ENCODE assay signal across 14 cellular contexts in the genomic region with DNA sequence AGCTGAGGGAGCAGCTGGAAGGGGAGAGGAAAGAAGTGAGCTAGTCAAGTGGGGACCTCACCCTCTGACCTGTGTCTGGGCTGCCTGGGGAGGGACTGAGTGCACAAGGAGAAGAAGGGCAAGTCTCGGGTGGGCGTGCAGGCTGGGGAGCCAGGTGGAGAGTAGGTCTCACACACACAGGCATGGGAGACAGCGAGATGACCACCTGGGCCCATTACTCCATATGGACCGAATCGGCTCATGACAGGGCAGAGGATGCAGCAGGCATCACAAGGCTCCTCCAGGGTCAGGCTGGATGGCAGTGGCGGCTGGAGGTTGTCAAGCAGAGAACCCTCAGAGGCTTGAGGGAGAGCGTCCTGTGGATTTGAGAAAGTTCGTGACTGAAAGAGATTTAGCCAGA.
DNase-seq lines count a peak whose midpoint lies in the region; ATAC-seq lines count a peak whose summit lies in the region.
"Had no signal": no experiment of that assay in that cellular context is flagged by ENCODE, and none has a peak within 500 bp of the region (broad histone marks: within the 10 kb centered on the region; RNA-seq: fewer than 3 reads in every experiment).

No MANE protein-coding gene starts in this region.

- POLR2A ChIA-PET in activated naive CD8-positive, alpha-beta T cell treated with anti-CD3 and anti-CD28 coated beads, Interleukin-2, amount 10 ng/mL, durations not matched to agents 7 days and 5 days (lab: Charles Lee) = no interaction called here

- intact Hi-C loops in posterior vena cava (cut with DNase I) = no loop called here

- H3K9me3 Mint-ChIP-seq in activated naive CD8-positive, alpha-beta T cell treated with anti-CD3 and anti-CD28 coated beads, Interleukin-2, amount 10 ng/mL, durations not matched to agents 7 days and 5 days = no peaks in the 10 kb centered on the region
- H3K9me3 Mint-ChIP-seq in activated naive CD8-positive, alpha-beta T cell treated with anti-CD3 and anti-CD28 coated beads, Interleukin-2, amount 50 U/mL, for 24 hours = no peaks in the 10 kb centered on the region
- H3K9me3 Mint-ChIP-seq: HFFc6 had no signal

- no peak for ATAC-seq in activated naive CD8-positive, alpha-beta T cell treated with anti-CD3 and anti-CD28 coated beads, Interleukin-2, amount 10 ng/mL, durations not matched to agents 7 days and 5 days (ENCODE audit: low read depth)
- ATAC-seq in activated naive CD8-positive, alpha-beta T cell treated with anti-CD3 and anti-CD28 coated beads, Interleukin-2, amount 50 U/mL, for 24 hours = no peak

- peaks cover 17% of the 10 kb centered on the region for H3K36me3 Mint-ChIP-seq in activated naive CD8-positive, alpha-beta T cell treated with anti-CD3 and anti-CD28 coated beads, Interleukin-2, amount 10 ng/mL, durations not matched to agents 7 days and 5 days
- H3K36me3 Mint-ChIP-seq in activated naive CD8-positive, alpha-beta T cell treated with anti-CD3 and anti-CD28 coated beads, Interleukin-2, amount 50 U/mL, for 24 hours (ENCODE audit: low read depth) = peaks cover 42% of the 10 kb centered on the region

- H3K4me3 Mint-ChIP-seq in activated naive CD8-positive, alpha-beta T cell treated with anti-CD3 and anti-CD28 coated beads, Interleukin-2, amount 10 ng/mL, durations not matched to agents 7 days and 5 days = no peak overlapping the region
- H3K4me3 Mint-ChIP-seq in activated naive CD8-positive, alpha-beta T cell treated with anti-CD3 and anti-CD28 coated beads, Interleukin-2, amount 50 U/mL, for 24 hours = no peak overlapping the region
- H3K4me3 Mint-ChIP-seq: CD4-positive, CD25-positive, alpha-beta regulatory T cell; HFFc6 had no signal

- no peak for DNase-seq in activated naive CD8-positive, alpha-beta T cell treated with anti-CD3 and anti-CD28 coated beads, Interleukin-2, amount 10 ng/mL, durations not matched to agents 7 days and 5 days
- DNase-seq in activated naive CD8-positive, alpha-beta T cell treated with anti-CD3 and anti-CD28 coated beads, Interleukin-2, amount 50 U/mL, for 24 hours = no peak
- peak; percentile 30 for DNase-seq in mesenteric fat pad (ENCODE audit: low spot score)
- peak; percentile 75 for DNase-seq in posterior vena cava (ENCODE audit: low spot score)
- DNase-seq in NCI-H2171 treated with DMSO at 0.1 percent for 48 hours (lab: John Stamatoyannopoulos, UW) = no peak
- DNase-seq in glomerular visceral epithelial cell (ENCODE audit: extremely low spot score) = no peak
- no peak for DNase-seq in NCI-H2227 (lab: John Stamatoyannopoulos, UW; ENCODE audit: unreplicated experiment)
- DNase-seq: ACHN; CD4-positive, CD25-positive, alpha-beta regulatory T cell; DMS53; GF-D8; GOT3; HCEC 1CT; HFFc6 had no signal

- H3K4me1 Mint-ChIP-seq in activated naive CD8-positive, alpha-beta T cell treated with anti-CD3 and anti-CD28 coated beads, Interleukin-2, amount 10 ng/mL, durations not matched to agents 7 days and 5 days = peaks cover 9% of the 10 kb centered on the region
- no peaks in the 10 kb centered on the region for H3K4me1 Mint-ChIP-seq in activated naive CD8-positive, alpha-beta T cell treated with anti-CD3 and anti-CD28 coated beads, Interleukin-2, amount 50 U/mL, for 24 hours

- H3K27me3 Mint-ChIP-seq in activated naive CD8-positive, alpha-beta T cell treated with anti-CD3 and anti-CD28 coated beads, Interleukin-2, amount 10 ng/mL, durations not matched to agents 7 days and 5 days = no peaks in the 10 kb centered on the region
- H3K27me3 Mint-ChIP-seq in activated naive CD8-positive, alpha-beta T cell treated with anti-CD3 and anti-CD28 coated beads, Interleukin-2, amount 50 U/mL, for 24 hours = no peaks in the 10 kb centered on the region
- H3K27me3 Mint-ChIP-seq: CD4-positive, CD25-positive, alpha-beta regulatory T cell had no signal

- peak overlapping the region; percentile 3 for H3K27ac Mint-ChIP-seq in activated naive CD8-positive, alpha-beta T cell treated with anti-CD3 and anti-CD28 coated beads, Interleukin-2, amount 10 ng/mL, durations not matched to agents 7 days and 5 days
- no peak overlapping the region for H3K27ac Mint-ChIP-seq in activated naive CD8-positive, alpha-beta T cell treated with anti-CD3 and anti-CD28 coated beads, Interleukin-2, amount 50 U/mL, for 24 hours
- H3K27ac Mint-ChIP-seq: HFFc6 had no signal

Comparison
In these comparisons a context has a peak if more than half of its experiments do, and no peak if none do; other contexts are left out.
1. DNase-seq: peak in mesenteric fat pad (single experiment) and posterior vena cava (single experiment); none in activated naive CD8-positive, alpha-beta T cell treated with anti-CD3 and anti-CD28 coated beads, Interleukin-2, amount 10 ng/mL, durations not matched to agents 7 days and 5 days (single experiment), activated naive CD8-positive, alpha-beta T cell treated with anti-CD3 and anti-CD28 coated beads, Interleukin-2, amount 50 U/mL, for 24 hours (single experiment), NCI-H2171 treated with DMSO at 0.1 percent for 48 hours (single experiment), glomerular visceral epithelial cell (single experiment) and NCI-H2227 (single experiment).